Comparison of ENCODE assay signal across 1 cellular context in genomic region chr22:27627444-27627833, GRCh38.
TF ChIP-seq lines count a peak whose summit lies in the region.

No MANE protein-coding gene starts in this region.

TF ChIP-seq in HepG2, 621 proteins besides CTCF, POLR2A, EP300 and RAD21 (continued from another document):
- TF ChIP-seq, protein P1, sequence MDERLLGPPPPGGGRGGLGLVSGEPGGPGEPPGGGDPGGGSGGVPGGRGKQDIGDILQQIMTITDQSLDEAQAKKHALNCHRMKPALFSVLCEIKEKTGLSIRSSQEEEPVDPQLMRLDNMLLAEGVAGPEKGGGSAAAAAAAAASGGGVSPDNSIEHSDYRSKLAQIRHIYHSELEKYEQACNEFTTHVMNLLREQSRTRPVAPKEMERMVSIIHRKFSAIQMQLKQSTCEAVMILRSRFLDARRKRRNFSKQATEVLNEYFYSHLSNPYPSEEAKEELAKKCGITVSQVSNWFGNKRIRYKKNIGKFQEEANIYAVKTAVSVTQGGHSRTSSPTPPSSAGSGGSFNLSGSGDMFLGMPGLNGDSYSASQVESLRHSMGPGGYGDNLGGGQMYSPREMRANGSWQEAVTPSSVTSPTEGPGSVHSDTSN (CRISPR knock-in tag; IDR thresholded peaks at IDR 0.05) = no peak
- TF ChIP-seq TEAD2 (CRISPR knock-in tag; IDR thresholded peaks at IDR 0.05) (no peak), ZNF83 (CRISPR knock-in tag; IDR thresholded peaks at IDR 0.05; ENCODE audit: borderline replicate concordance) (no peak), MBNL3 (CRISPR knock-in tag; conservative IDR thresholded peaks at IDR 0.05) (no peak), ATF7 (IDR thresholded peaks at IDR 0.05) (peak; percentile 66), ATF7 (CRISPR knock-in tag; IDR thresholded peaks at IDR 0.05) (peak; percentile 81; the same call in 1 of the 2 replicates), ZNF501 (CRISPR knock-in tag; IDR thresholded peaks at IDR 0.05) (no peak), MAFK (conservative IDR thresholded peaks at IDR 0.05 in 1 of 2, IDR thresholded peaks at IDR 0.05 in 1 of 2; ENCODE audit: low read length in 2 of 2) (no peak), HNRNPLL (IDR thresholded peaks at IDR 0.05; ENCODE audit: low read depth, low read length, poor library complexity, severe bottlenecking) (no peak), MAFG (CRISPR knock-in tag; IDR thresholded peaks at IDR 0.05) (no peak), ZNF234 (CRISPR knock-in tag; conservative IDR thresholded peaks at IDR 0.05) (no peak), TOPORS (CRISPR knock-in tag; IDR thresholded peaks at IDR 0.05) (no peak), IKZF1 (IDR thresholded peaks at IDR 0.05) (no peak), ZNF776 (CRISPR knock-in tag; IDR thresholded peaks at IDR 0.05) (no peak), ZNF839 (CRISPR knock-in tag; IDR thresholded peaks at IDR 0.05; ENCODE audit: borderline replicate concordance) (no peak), ZFP1 (CRISPR knock-in tag; IDR thresholded peaks at IDR 0.05) (no peak), ARNT2 (CRISPR knock-in tag; IDR thresholded peaks at IDR 0.05; ENCODE audit: low read depth) (no peak), ZNF883 (CRISPR knock-in tag; IDR thresholded peaks at IDR 0.05; ENCODE audit: not compliant biosample characterization) (no peak), DNMT3B (CRISPR knock-in tag; conservative IDR thresholded peaks at IDR 0.05) (no peak), ZNF124 (CRISPR knock-in tag; IDR thresholded peaks at IDR 0.05) (no peak), ARNT (IDR thresholded peaks at IDR 0.05) (no peak), NFIC (IDR thresholded peaks at IDR 0.05; ENCODE audit: low read length) (no peak), ATF3 (CRISPR knock-in tag; IDR thresholded peaks at IDR 0.05) (peak; percentile 87), MEIS2 (CRISPR knock-in tag; IDR thresholded peaks at IDR 0.05) (no peak), GTF3A (CRISPR knock-in tag; conservative IDR thresholded peaks at IDR 0.05) (no peak), SMC3 (IDR thresholded peaks at IDR 0.05; ENCODE audit: low read length) (peak; percentile 61), XRCC5 (optimal IDR thresholded peaks at IDR 0.05; ENCODE audit: low read length) (peak; percentile 38), NR1H2 (CRISPR knock-in tag; IDR thresholded peaks at IDR 0.05; ENCODE audit: borderline replicate concordance, low read depth) (no peak), GABPA (IDR thresholded peaks at IDR 0.05; ENCODE audit: low read depth, low read length) (no peak), GABPA (CRISPR knock-in tag; IDR thresholded peaks at IDR 0.05; ENCODE audit: low read depth) (peak; percentile 43), ZNF605 (CRISPR knock-in tag; IDR thresholded peaks at IDR 0.05) (no peak), ZNF709 (CRISPR knock-in tag; IDR thresholded peaks at IDR 0.05) (no peak), ZNF768 (CRISPR knock-in tag; IDR thresholded peaks at IDR 0.05) (peak; percentile 76), ARNTL (CRISPR knock-in tag; IDR thresholded peaks at IDR 0.05) (no peak), TOE1 (CRISPR knock-in tag; IDR thresholded peaks at IDR 0.05) (no peak), MXD4 (CRISPR knock-in tag; IDR thresholded peaks at IDR 0.05) (no peak), ZNF17 (CRISPR knock-in tag; IDR thresholded peaks at IDR 0.05) (no peak), ERF (CRISPR knock-in tag; IDR thresholded peaks at IDR 0.05) (no peak), ZMYM3 (CRISPR knock-in tag; IDR thresholded peaks at IDR 0.05) (no peak), SETDB1 (CRISPR knock-in tag; IDR thresholded peaks at IDR 0.05; ENCODE audit: borderline replicate concordance) (no peak), EEA1 (CRISPR knock-in tag; IDR thresholded peaks at IDR 0.05; ENCODE audit: borderline replicate concordance) (no peak), ZNF549 (CRISPR knock-in tag; IDR thresholded peaks at IDR 0.05) (no peak), CCAR2 (optimal IDR thresholded peaks at IDR 0.05; ENCODE audit: low read depth, low read length) (no peak)
- TF ChIP-seq, protein P2, sequence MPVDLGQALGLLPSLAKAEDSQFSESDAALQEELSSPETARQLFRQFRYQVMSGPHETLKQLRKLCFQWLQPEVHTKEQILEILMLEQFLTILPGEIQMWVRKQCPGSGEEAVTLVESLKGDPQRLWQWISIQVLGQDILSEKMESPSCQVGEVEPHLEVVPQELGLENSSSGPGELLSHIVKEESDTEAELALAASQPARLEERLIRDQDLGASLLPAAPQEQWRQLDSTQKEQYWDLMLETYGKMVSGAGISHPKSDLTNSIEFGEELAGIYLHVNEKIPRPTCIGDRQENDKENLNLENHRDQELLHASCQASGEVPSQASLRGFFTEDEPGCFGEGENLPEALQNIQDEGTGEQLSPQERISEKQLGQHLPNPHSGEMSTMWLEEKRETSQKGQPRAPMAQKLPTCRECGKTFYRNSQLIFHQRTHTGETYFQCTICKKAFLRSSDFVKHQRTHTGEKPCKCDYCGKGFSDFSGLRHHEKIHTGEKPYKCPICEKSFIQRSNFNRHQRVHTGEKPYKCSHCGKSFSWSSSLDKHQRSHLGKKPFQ (CRISPR knock-in tag; IDR thresholded peaks at IDR 0.05; ENCODE audit: insufficient replicate concordance) = no peak
- TF ChIP-seq, protein P3, sequence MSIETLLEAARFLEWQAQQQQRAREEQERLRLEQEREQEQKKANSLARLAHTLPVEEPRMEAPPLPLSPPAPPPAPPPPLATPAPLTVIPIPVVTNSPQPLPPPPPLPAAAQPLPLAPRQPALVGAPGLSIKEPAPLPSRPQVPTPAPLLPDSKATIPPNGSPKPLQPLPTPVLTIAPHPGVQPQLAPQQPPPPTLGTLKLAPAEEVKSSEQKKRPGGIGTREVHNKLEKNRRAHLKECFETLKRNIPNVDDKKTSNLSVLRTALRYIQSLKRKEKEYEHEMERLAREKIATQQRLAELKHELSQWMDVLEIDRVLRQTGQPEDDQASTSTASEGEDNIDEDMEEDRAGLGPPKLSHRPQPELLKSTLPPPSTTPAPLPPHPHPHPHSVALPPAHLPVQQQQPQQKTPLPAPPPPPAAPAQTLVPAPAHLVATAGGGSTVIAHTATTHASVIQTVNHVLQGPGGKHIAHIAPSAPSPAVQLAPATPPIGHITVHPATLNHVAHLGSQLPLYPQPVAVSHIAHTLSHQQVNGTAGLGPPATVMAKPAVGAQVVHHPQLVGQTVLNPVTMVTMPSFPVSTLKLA (IDR thresholded peaks at IDR 0.05) = no peak
- TF ChIP-seq, protein P4, sequence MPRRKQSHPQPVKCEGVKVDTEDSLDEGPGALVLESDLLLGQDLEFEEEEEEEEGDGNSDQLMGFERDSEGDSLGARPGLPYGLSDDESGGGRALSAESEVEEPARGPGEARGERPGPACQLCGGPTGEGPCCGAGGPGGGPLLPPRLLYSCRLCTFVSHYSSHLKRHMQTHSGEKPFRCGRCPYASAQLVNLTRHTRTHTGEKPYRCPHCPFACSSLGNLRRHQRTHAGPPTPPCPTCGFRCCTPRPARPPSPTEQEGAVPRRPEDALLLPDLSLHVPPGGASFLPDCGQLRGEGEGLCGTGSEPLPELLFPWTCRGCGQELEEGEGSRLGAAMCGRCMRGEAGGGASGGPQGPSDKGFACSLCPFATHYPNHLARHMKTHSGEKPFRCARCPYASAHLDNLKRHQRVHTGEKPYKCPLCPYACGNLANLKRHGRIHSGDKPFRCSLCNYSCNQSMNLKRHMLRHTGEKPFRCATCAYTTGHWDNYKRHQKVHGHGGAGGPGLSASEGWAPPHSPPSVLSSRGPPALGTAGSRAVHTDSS (CRISPR knock-in tag; conservative IDR thresholded peaks at IDR 0.05) = no peak
